Comparison of ENCODE assay signal across 8 cellular contexts in genomic region chr10:68331455-68332258, GRCh38. TPM values are rescaled to one million over a fixed set of nuclear protein-coding genes. Genes with fewer than 3 reads are reported as not detected.
DNase-seq lines count a peak whose midpoint lies in the region; ATAC-seq and TF ChIP-seq lines count a peak whose summit lies in the region.

TSS of gene HNRNPH3 (plus strand) at chr10:68332064. CDS start at chr10:68337222, 5,158 bp downstream.

- no peaks in the 10 kb centered on the region for H3K9me3 Mint-ChIP-seq in activated naive CD4-positive, alpha-beta T cell treated with anti-CD3 and anti-CD28 coated beads for 36 hours

- peak within 1 kb of the TSS; percentile 96 to 99 (median 98) for H3K27ac ChIP-seq in gastroesophageal sphincter
- H3K27ac ChIP-seq in neutrophil = peak within 1 kb of the TSS; percentile 99

- ATAC-seq in HG02571 (IDR thresholded peaks at IDR 0.05; ENCODE audit: unreplicated experiment) (peak; percentile 64), gastroesophageal sphincter (peak; percentile 92)

- peak; percentile 100 for DNase-seq in GM06990 (ENCODE audit: extremely low read depth, insufficient read length)
- DNase-seq in NB4 (ENCODE audit: low read depth) = peak; percentile 98
- DNase-seq in SK-N-DZ (ENCODE audit: low spot score) = peak; percentile 97
- DNase-seq in activated naive CD4-positive, alpha-beta T cell treated with anti-CD3 and anti-CD28 coated beads for 36 hours = peak; percentile 99

- no peaks in the 10 kb centered on the region for H3K27me3 ChIP-seq in GM06990 (replicated peaks; ENCODE audit: control insufficient read depth, insufficient read depth, low read length)
- no peaks in the 10 kb centered on the region for H3K27me3 ChIP-seq in gastroesophageal sphincter
- H3K27me3 ChIP-seq in neutrophil = no peaks in the 10 kb centered on the region

- H3K4me1 Mint-ChIP-seq in activated naive CD4-positive, alpha-beta T cell treated with anti-CD3 and anti-CD28 coated beads for 36 hours (ENCODE audit: low read depth) = peaks cover 40% of the 10 kb centered on the region

- WGBS in gastroesophageal sphincter (ENCODE audit: low coverage in 1 of 2), 2 donors = 0% methylated on average over 11 of the region's 73 CpGs; no CpG with 5 or more reads in 1 of the 2 donors

- H3K4me1 ChIP-seq in gastroesophageal sphincter (peaks cover 0 to 60% (median 9%) of the 10 kb centered on the region in 3 donors), neutrophil (ENCODE audit: control insufficient read depth in 1 of 2, insufficient read depth in 1 of 2, low read depth in 1 of 2, low read length in 1 of 2) (peaks cover 78 to 81% of the 10 kb centered on the region in 2 experiments)

- TF ChIP-seq EP300 in gastroesophageal sphincter (IDR thresholded peaks at IDR 0.05) = no peak

- peaks cover 37% of the 10 kb centered on the region for H3K36me3 Mint-ChIP-seq in activated naive CD4-positive, alpha-beta T cell treated with anti-CD3 and anti-CD28 coated beads for 36 hours (ENCODE audit: low read depth)

- H3K27ac Mint-ChIP-seq in activated naive CD4-positive, alpha-beta T cell treated with anti-CD3 and anti-CD28 coated beads for 36 hours = peak within 1 kb of the TSS; percentile 100

- intact Hi-C loops in activated naive CD4-positive, alpha-beta T cell treated with anti-CD3 and anti-CD28 coated beads for 36 hours (cut with micrococcal nuclease) = loop anchor here (1.0 to 2.0 kb wide), 13 partner anchors 75 to 793 kb away; partner anchors contain the start of genes DDX50, DNA2, HERC4 and RUFY2

- no peaks in the 10 kb centered on the region for H3K9me3 ChIP-seq in gastroesophageal sphincter
- no peaks in the 10 kb centered on the region for H3K9me3 ChIP-seq in neutrophil

- H3K27me3 Mint-ChIP-seq in activated naive CD4-positive, alpha-beta T cell treated with anti-CD3 and anti-CD28 coated beads for 36 hours (ENCODE audit: low read depth) = no peaks in the 10 kb centered on the region

- no peak for TF ChIP-seq CTCF in GM06990 (IDR thresholded peaks at IDR 0.05; ENCODE audit: insufficient read depth, low read length, poor library complexity, severe bottlenecking)
- TF ChIP-seq CTCF in NB4 (IDR thresholded peaks at IDR 0.05; ENCODE audit: low read depth, low read length) = no peak
- peak in 2 of 4 experiments; percentile 25 to 39 for TF ChIP-seq CTCF in gastroesophageal sphincter (IDR thresholded peaks at IDR 0.05)
- peak; percentile 46 for TF ChIP-seq CTCF in neutrophil (IDR thresholded peaks at IDR 0.05)
- no peak for TF ChIP-seq CTCF in subcutaneous adipose tissue (IDR thresholded peaks at IDR 0.05; ENCODE audit: low read depth)

- peak within 1 kb of the TSS; percentile 100 for H3K4me3 Mint-ChIP-seq in activated naive CD4-positive, alpha-beta T cell treated with anti-CD3 and anti-CD28 coated beads for 36 hours

- CTCF ChIA-PET in activated naive CD4-positive, alpha-beta T cell treated with anti-CD3 and anti-CD28 coated beads for 36 hours (lab: Charles Lee) = interaction anchor here (0.8 to 2.7 kb wide), 3 partner anchors 15 to 119 kb away, joined by 4 to 9 read pairs (median 5); no protein-coding TSS in a partner anchor

- TF ChIP-seq POLR2A in NB4 (IDR thresholded peaks at IDR 0.05; ENCODE audit: extremely low read depth, insufficient read length) = peak; percentile 100
- peak; percentile 97 to 98 for TF ChIP-seq POLR2A in gastroesophageal sphincter (IDR thresholded peaks at IDR 0.05)

- H3K4me3 ChIP-seq in GM06990 (replicated peaks; ENCODE audit: low read depth, low read length) (peak within 1 kb of the TSS; percentile 85), NB4 (ENCODE audit: low read depth, low read length) (peak within 1 kb of the TSS; percentile 89), gastroesophageal sphincter (peak within 1 kb of the TSS; percentile 81 to 91), neutrophil (ENCODE audit: low read depth in 1 of 2, low read length in 1 of 2) (peak within 1 kb of the TSS; percentile 97 to 99)

- no peaks in the 10 kb centered on the region for H3K36me3 ChIP-seq in GM06990 (ENCODE audit: control insufficient read depth, insufficient read depth, low read length)
- no peaks in the 10 kb centered on the region for H3K36me3 ChIP-seq in gastroesophageal sphincter
- H3K36me3 ChIP-seq in neutrophil = no peaks in the 10 kb centered on the region

RNA-seq across cellular contexts. Expression of gene HNRNPH3, which starts in this region (rescaled TPM):
- 24.9 and 30.9 TPM in 2 replicates for polyA plus RNA-seq in SK-N-DZ (2014; cell fraction: cytosol; rRNA removed)
- polyA plus RNA-seq in SK-N-DZ (2014; cell fraction: nucleus; rRNA removed) = 31.9 and 155 TPM in 2 replicates
- total RNA-seq in activated naive CD4-positive, alpha-beta T cell treated with anti-CD3 and anti-CD28 coated beads for 36 hours = 100 to 1,000 TPM; 145 to 150 TPM
- total RNA-seq in gastroesophageal sphincter (10 to 100 TPM; 30.6 to 63.4 (median 56.3) TPM), subcutaneous adipose tissue (10 to 100 TPM; 49.3 to 88.0 (median 56.3) TPM)

Comparison
In these comparisons a context has a peak if more than half of its experiments do, and no peak if none do; other contexts are left out.
1. Peak in every context shown above with its lines: DNase-seq, ATAC-seq, H3K4me3 ChIP-seq and H3K27ac ChIP-seq.